8 cellular contexts compared by ENCODE assay signal in the genomic region with DNA sequence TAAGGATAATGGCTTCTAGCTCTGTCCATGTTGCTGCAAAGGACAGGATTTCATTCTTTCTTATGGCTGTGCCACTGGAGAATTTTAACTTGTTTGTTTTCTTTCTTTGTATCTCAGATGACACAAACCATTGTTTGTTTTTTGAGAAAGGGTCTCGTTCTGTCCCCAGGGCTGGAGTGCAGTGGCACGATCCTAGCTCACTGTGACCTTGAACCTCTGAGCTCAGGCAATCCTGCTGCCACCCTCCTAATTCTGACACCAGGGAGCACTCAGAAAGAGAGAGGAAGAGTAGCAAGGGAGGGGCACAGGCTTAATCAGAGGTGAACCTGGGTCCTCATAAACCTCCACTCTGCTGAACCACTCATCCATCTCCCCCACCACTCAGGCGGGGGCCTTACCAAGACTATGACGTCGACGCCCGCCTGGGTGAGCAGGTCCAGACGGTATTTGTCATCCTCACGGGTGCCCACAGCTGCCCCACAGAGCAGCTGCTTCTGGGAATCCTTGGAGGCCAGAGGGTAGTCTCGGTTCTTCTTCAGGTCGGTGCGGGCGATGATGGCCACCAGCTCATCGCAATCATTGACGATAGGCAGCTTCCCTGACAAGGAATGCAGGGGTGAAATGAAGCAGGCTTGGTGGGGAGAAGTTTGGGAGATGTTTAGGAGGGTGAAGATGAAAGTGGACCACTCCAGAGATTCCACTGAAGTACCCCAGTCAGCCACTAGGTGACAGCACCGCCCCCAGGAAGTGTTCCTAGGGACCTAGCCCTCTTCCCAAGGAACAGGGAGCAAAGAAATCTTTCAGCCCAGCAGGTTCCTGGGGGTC. TPM values are rescaled to one million over a fixed set of nuclear protein-coding genes. Genes with fewer than 3 reads are reported as not detected.
A peak's percentile ranks its signal among the peaks of the same experiment; 100 is the strongest.
DNase-seq lines count a peak whose midpoint lies in the region; ATAC-seq and TF ChIP-seq lines count a peak whose summit lies in the region.

No MANE protein-coding gene starts in this region.

- ATAC-seq in WTC11 (peak; percentile 90), HG02642 (IDR thresholded peaks at IDR 0.05; ENCODE audit: poor library complexity, unreplicated experiment) (no peak), GM21526 (IDR thresholded peaks at IDR 0.05; ENCODE audit: low FRiP score, unreplicated experiment) (no peak)

- no peak overlapping the region for H3K27ac ChIP-seq in KMS-11
- no peak overlapping the region for H3K27ac ChIP-seq in esophagus muscularis mucosa (replicated peaks in 1 of 4)
- no peak overlapping the region for H3K27ac ChIP-seq in neural cell (ENCODE audit: low read length)

- no peaks in the 10 kb centered on the region for H3K4me1 Mint-ChIP-seq in WTC11

- H3K4me3 ChIP-seq in KMS-11 (IDR thresholded peaks at IDR 0.05; ENCODE audit: insufficient read depth, low read depth, low read length) (no peak overlapping the region), esophagus muscularis mucosa (no peak overlapping the region), neural cell (ENCODE audit: low read length) (no peak overlapping the region)

- TF ChIP-seq POLR2A in esophagus muscularis mucosa (IDR thresholded peaks at IDR 0.05; ENCODE audit: low read depth), result no peak

- peaks cover 8% of the 10 kb centered on the region for H3K36me3 Mint-ChIP-seq in WTC11

- peaks cover 7% of the 10 kb centered on the region; the same call in 1 of the 2 replicates for H3K36me3 ChIP-seq in KMS-11 (ENCODE audit: insufficient read depth)
- peaks cover 42 to 99% (median 91%) of the 10 kb centered on the region in 4 donors for H3K36me3 ChIP-seq in esophagus muscularis mucosa
- H3K36me3 ChIP-seq in neural cell (ENCODE audit: insufficient read depth, low read length), result no peaks in the 10 kb centered on the region

- POLR2A ChIA-PET in WTC11 (lab: Charles Lee), result no interaction called here

- H3K79me2 ChIP-seq in KMS-11 (ENCODE audit: insufficient read depth, low read depth), result peaks cover 9% of the 10 kb centered on the region; the same call in 1 of the 2 replicates
- H3K79me2 ChIP-seq in neural cell (replicated peaks; ENCODE audit: insufficient read depth, low read length), result no peaks in the 10 kb centered on the region

- TF ChIP-seq EP300 in esophagus muscularis mucosa (IDR thresholded peaks at IDR 0.05) (no peak), neural cell (conservative IDR thresholded peaks at IDR 0.05; ENCODE audit: poor library complexity, severe bottlenecking) (no peak)

- H3F3A ChIP-seq in neural cell (ENCODE audit: insufficient read depth, low read length, poor library complexity, severe bottlenecking), result no peaks in the 10 kb centered on the region

- H3K9ac ChIP-seq in KMS-11, result no peak overlapping the region
- H3K9ac ChIP-seq in neural cell (ENCODE audit: low read length), result no peak overlapping the region

- WGBS in esophagus muscularis mucosa, result 76% methylated on average over 16 of the region's 16 CpGs

- H3K9me2 ChIP-seq in neural cell (ENCODE audit: insufficient read depth, low read length), result no peaks in the 10 kb centered on the region

- no peaks in the 10 kb centered on the region for H3K9me3 ChIP-seq in esophagus muscularis mucosa
- no peaks in the 10 kb centered on the region for H3K9me3 ChIP-seq in neural cell (ENCODE audit: low read length)

- no peak overlapping the region for H3K4me3 Mint-ChIP-seq in WTC11

- no peak overlapping the region for H3K4me2 ChIP-seq in KMS-11
- no peak overlapping the region for H3K4me2 ChIP-seq in neural cell (ENCODE audit: low read length)

- TF ChIP-seq RAD21 in neural cell (conservative IDR thresholded peaks at IDR 0.05), result peak; percentile 70

- CTCF ChIA-PET in WTC11 (lab: Charles Lee), result interaction anchor here (0.6 to 2.1 kb wide), 11 partner anchors 9 to 268 kb away, joined by 3 to 13 read pairs (median 3); a partner anchor contains a TSS

- H4K20me1 ChIP-seq in KMS-11 (ENCODE audit: insufficient read depth) (no peaks in the 10 kb centered on the region), neural cell (ENCODE audit: insufficient read depth) (no peaks in the 10 kb centered on the region)

- TF ChIP-seq CTCF in KMS-11 (conservative IDR thresholded peaks at IDR 0.05; ENCODE audit: low read depth, low read length) (peak; percentile 97), WTC11 (IDR thresholded peaks at IDR 0.05) (peak; percentile 88), esophagus muscularis mucosa (IDR thresholded peaks at IDR 0.05) (peak; percentile 92 to 99 (median 95)), neural cell (IDR thresholded peaks at IDR 0.05; ENCODE audit: poor library complexity, severe bottlenecking) (peak; percentile 82)

- H3K27ac Mint-ChIP-seq in WTC11, result no peak overlapping the region

- intact Hi-C loops in esophagus muscularis mucosa (cut with DNase I), result loop anchor here (1.0 kb wide), 1 partner anchor 28 kb away; no protein-coding TSS in a partner anchor

- no peaks in the 10 kb centered on the region for H3K4me1 ChIP-seq in KMS-11 (ENCODE audit: low read depth, poor library complexity, severe bottlenecking)
- no peaks in the 10 kb centered on the region for H3K4me1 ChIP-seq in esophagus muscularis mucosa

- DNase-seq in NCI-H345 (lab: John Stamatoyannopoulos, UW) (peak; percentile 36), NCI-H345 treated with DMSO at 0.1 percent for 48 hours (lab: John Stamatoyannopoulos, UW; ENCODE audit: unreplicated experiment) (no peak), WTC11 (ENCODE audit: low spot score) (peak; percentile 84), esophagus muscularis mucosa (ENCODE audit: extremely low spot score) (no peak)

- no peaks in the 10 kb centered on the region for H3K27me3 Mint-ChIP-seq in WTC11 (ENCODE audit: low read depth)

- no peak overlapping the region for H2AFZ ChIP-seq in KMS-11 (ENCODE audit: low read depth)
- H2AFZ ChIP-seq in neural cell (ENCODE audit: low read depth, low read length), result no peak overlapping the region

- H3K9me3 Mint-ChIP-seq in WTC11, result no peaks in the 10 kb centered on the region

- no peaks in the 10 kb centered on the region for H3K27me3 ChIP-seq in KMS-11 (ENCODE audit: insufficient read depth, low read depth)
- H3K27me3 ChIP-seq in esophagus muscularis mucosa, result no peaks in the 10 kb centered on the region
- no peaks in the 10 kb centered on the region for H3K27me3 ChIP-seq in neural cell (ENCODE audit: insufficient read depth, low read depth, low read length)

TF ChIP-seq in WTC11, 78 proteins besides CTCF, POLR2A, EP300 and RAD21 (continues in another document):
- TF ChIP-seq HMGA2 (CRISPR knock-in tag; IDR thresholded peaks at IDR 0.05) (no peak), GABPB1 (CRISPR knock-in tag; IDR thresholded peaks at IDR 0.05) (no peak)
- TF ChIP-seq, protein P1, sequence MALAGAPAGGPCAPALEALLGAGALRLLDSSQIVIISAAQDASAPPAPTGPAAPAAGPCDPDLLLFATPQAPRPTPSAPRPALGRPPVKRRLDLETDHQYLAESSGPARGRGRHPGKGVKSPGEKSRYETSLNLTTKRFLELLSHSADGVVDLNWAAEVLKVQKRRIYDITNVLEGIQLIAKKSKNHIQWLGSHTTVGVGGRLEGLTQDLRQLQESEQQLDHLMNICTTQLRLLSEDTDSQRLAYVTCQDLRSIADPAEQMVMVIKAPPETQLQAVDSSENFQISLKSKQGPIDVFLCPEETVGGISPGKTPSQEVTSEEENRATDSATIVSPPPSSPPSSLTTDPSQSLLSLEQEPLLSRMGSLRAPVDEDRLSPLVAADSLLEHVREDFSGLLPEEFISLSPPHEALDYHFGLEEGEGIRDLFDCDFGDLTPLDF (CRISPR knock-in tag; IDR thresholded peaks at IDR 0.05), result no peak

TF ChIP-seq in neural cell, 6 proteins besides CTCF, POLR2A, EP300 and RAD21:
- TF ChIP-seq SMC3 (conservative IDR thresholded peaks at IDR 0.05; ENCODE audit: poor library complexity) (peak; percentile 74), POLR2AphosphoS5 (IDR thresholded peaks at IDR 0.05) (no peak)

RNA-seq across cellular contexts. Expression of a gene that starts 11.6 kb away (rescaled TPM):
- total RNA-seq in WTC11 (2021) (42.8 to 54.2 TPM (median 44.1 TPM) in 3 replicates), esophagus muscularis mucosa (10 to 100 TPM; 29.1 to 72.1 (median 56.0) TPM)
- polyA plus RNA-seq in neural cell, result 49.5 and 49.7 TPM in 2 replicates
- 37.3 and 38.7 TPM in 2 replicates for polyA minus RNA-seq in neural cell

RNA-seq across cellular contexts. Expression of a gene that starts 36.7 kb away (rescaled TPM):
- 0.92 to 1.5 TPM (median 1.2 TPM) in 3 replicates for total RNA-seq in WTC11 (2021)
- 1 to 10 TPM in 1 of 4 donors, under 1 TPM in 2, not detected in 1; 0.42 to 1.8 (median 0.78) TPM for total RNA-seq in esophagus muscularis mucosa
- 32.5 and 34.4 TPM in 2 replicates for polyA plus RNA-seq in neural cell
- polyA minus RNA-seq in neural cell, result 17.2 and 22.4 TPM in 2 replicates

RNA-seq across cellular contexts. Expression of a gene that starts 54.5 kb away (rescaled TPM):
- total RNA-seq in WTC11 (2021) (51.5 to 66.1 TPM (median 56.2 TPM) in 3 replicates), esophagus muscularis mucosa (10 to 100 TPM; 13.3 to 16.6 (median 15.0) TPM)
- 18.9 and 33.8 TPM in 2 replicates for polyA plus RNA-seq in neural cell
- polyA minus RNA-seq in neural cell, result 30.7 and 35.9 TPM in 2 replicates

RNA-seq across cellular contexts. Expression of a gene that starts 57.5 kb away (rescaled TPM):
- total RNA-seq in WTC11 (2021) (28.3 to 29.5 TPM (median 28.7 TPM) in 3 replicates), esophagus muscularis mucosa (10 to 100 TPM in 1 of 4 donors, 1 to 10 TPM in 3; 4.1 to 15.1 (median 5.8) TPM)
- polyA plus RNA-seq in neural cell, result 16.6 and 26.0 TPM in 2 replicates
- 26.4 and 27.3 TPM in 2 replicates for polyA minus RNA-seq in neural cell

Comparison
In these comparisons a context has a peak if more than half of its experiments do, and no peak if none do; other contexts are left out.
1. DNase-seq: peak in NCI-H345 (single experiment) and WTC11 (single experiment); none in NCI-H345 treated with DMSO at 0.1 percent for 48 hours (single experiment) and esophagus muscularis mucosa (single experiment).
2. Peak in every context shown above with its lines, with median percentiles within 50 percentile points of each other: CTCF ChIP-seq.